ENCODE assay signal across 1 cellular context in genomic region chr22:19478466-19479357, GRCh38.
TF ChIP-seq lines count a peak whose summit lies in the region.

A gene with protein sequence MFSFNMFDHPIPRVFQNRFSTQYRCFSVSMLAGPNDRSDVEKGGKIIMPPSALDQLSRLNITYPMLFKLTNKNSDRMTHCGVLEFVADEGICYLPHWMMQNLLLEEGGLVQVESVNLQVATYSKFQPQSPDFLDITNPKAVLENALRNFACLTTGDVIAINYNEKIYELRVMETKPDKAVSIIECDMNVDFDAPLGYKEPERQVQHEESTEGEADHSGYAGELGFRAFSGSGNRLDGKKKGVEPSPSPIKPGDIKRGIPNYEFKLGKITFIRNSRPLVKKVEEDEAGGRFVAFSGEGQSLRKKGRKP (minus strand): TSS chr22:19479193. CDS start chr22:19479085, 108 bp downstream.

TF ChIP-seq in HepG2, 621 proteins besides CTCF, POLR2A, EP300 and RAD21 (continued from another document and continues in another):
- TF ChIP-seq TBP (CRISPR knock-in tag; IDR thresholded peaks at IDR 0.05) (no peak), KAT8 (CRISPR knock-in tag; IDR thresholded peaks at IDR 0.05) (peak; percentile 51; the same call in 1 of the 2 replicates), IRF1 (CRISPR knock-in tag; IDR thresholded peaks at IDR 0.05; ENCODE audit: low read depth) (no peak), ZFX (CRISPR knock-in tag; IDR thresholded peaks at IDR 0.05; ENCODE audit: low read depth) (peak; percentile 51), HOXD1 (CRISPR knock-in tag; IDR thresholded peaks at IDR 0.05) (no peak; the same call in 1 of the 2 replicates), ZNF331 (CRISPR knock-in tag; IDR thresholded peaks at IDR 0.05) (no peak), KLF12 (CRISPR knock-in tag; IDR thresholded peaks at IDR 0.05; ENCODE audit: borderline replicate concordance) (no peak), ZNF292 (CRISPR knock-in tag; IDR thresholded peaks at IDR 0.05; ENCODE audit: borderline replicate concordance, low read depth) (no peak), MAF1 (CRISPR knock-in tag; IDR thresholded peaks at IDR 0.05; ENCODE audit: borderline replicate concordance) (no peak), HMG20A (CRISPR knock-in tag; IDR thresholded peaks at IDR 0.05; ENCODE audit: borderline replicate concordance) (no peak), ATF2 (CRISPR knock-in tag; IDR thresholded peaks at IDR 0.05) (0 out of 2 replicates have a peak, but pooled peaks have one; percentile 1), ZNF891 (CRISPR knock-in tag; IDR thresholded peaks at IDR 0.05) (no peak), ZEB1 (IDR thresholded peaks at IDR 0.05; ENCODE audit: insufficient replicate concordance, low read depth) (peak; percentile 68), ZBTB3 (CRISPR knock-in tag; IDR thresholded peaks at IDR 0.05; ENCODE audit: borderline replicate concordance, low read depth) (no peak), MYNN (CRISPR knock-in tag; IDR thresholded peaks at IDR 0.05; ENCODE audit: low read depth) (no peak), ZNF569 (CRISPR knock-in tag; IDR thresholded peaks at IDR 0.05; ENCODE audit: borderline replicate concordance) (no peak), SAP130 (CRISPR knock-in tag; IDR thresholded peaks at IDR 0.05; ENCODE audit: low read depth) (peak; percentile 64; the same call in 1 of the 2 replicates), PLRG1 (conservative IDR thresholded peaks at IDR 0.05) (no peak), ZFP37 (CRISPR knock-in tag; IDR thresholded peaks at IDR 0.05; ENCODE audit: borderline replicate concordance) (no peak), SPEN (CRISPR knock-in tag; IDR thresholded peaks at IDR 0.05; ENCODE audit: low read depth) (no peak), SRF (IDR thresholded peaks at IDR 0.05; ENCODE audit: low read depth, low read length) (no peak), ZNF850 (CRISPR knock-in tag; conservative IDR thresholded peaks at IDR 0.05) (no peak), NFKB2 (CRISPR knock-in tag; IDR thresholded peaks at IDR 0.05; ENCODE audit: borderline replicate concordance) (no peak; the same call in 1 of the 2 replicates), ZNF570 (CRISPR knock-in tag; IDR thresholded peaks at IDR 0.05; ENCODE audit: borderline replicate concordance) (no peak), IKZF1 (IDR thresholded peaks at IDR 0.05) (no peak), NFYC (CRISPR knock-in tag; IDR thresholded peaks at IDR 0.05) (no peak), SALL1 (CRISPR knock-in tag; IDR thresholded peaks at IDR 0.05) (no peak), ZKSCAN5 (CRISPR knock-in tag; IDR thresholded peaks at IDR 0.05) (no peak), ZNF317 (CRISPR knock-in tag; IDR thresholded peaks at IDR 0.05) (0 out of 2 replicates have a peak, but pooled peaks have one; percentile 23), CC2D1A (CRISPR knock-in tag; IDR thresholded peaks at IDR 0.05) (no peak), HES4 (CRISPR knock-in tag; IDR thresholded peaks at IDR 0.05; ENCODE audit: borderline replicate concordance) (no peak), FOXO4 (CRISPR knock-in tag; conservative IDR thresholded peaks at IDR 0.05) (no peak), KLF16 (CRISPR knock-in tag; IDR thresholded peaks at IDR 0.05) (no peak), TGIF2 (CRISPR knock-in tag; IDR thresholded peaks at IDR 0.05) (0 out of 2 replicates have a peak, but pooled peaks have one; percentile 10), ZNF12 (CRISPR knock-in tag; IDR thresholded peaks at IDR 0.05) (peak; percentile 45; the same call in 1 of the 2 replicates), ZMYM4 (CRISPR knock-in tag; IDR thresholded peaks at IDR 0.05) (no peak; the same call in 1 of the 2 replicates), MAZ (IDR thresholded peaks at IDR 0.05; ENCODE audit: borderline replicate concordance, low read depth, low read length) (peak; percentile 33; the same call in 1 of the 2 replicates), MAZ (CRISPR knock-in tag; IDR thresholded peaks at IDR 0.05; ENCODE audit: low read depth) (no peak), ZBTB44 (CRISPR knock-in tag; IDR thresholded peaks at IDR 0.05) (no peak), NFE2 (CRISPR knock-in tag; IDR thresholded peaks at IDR 0.05) (no peak), ZNF512 (CRISPR knock-in tag; IDR thresholded peaks at IDR 0.05) (no peak), KAT2B (IDR thresholded peaks at IDR 0.05; ENCODE audit: borderline replicate concordance, low read depth, low read length) (no peak)
- TF ChIP-seq, protein P1, sequence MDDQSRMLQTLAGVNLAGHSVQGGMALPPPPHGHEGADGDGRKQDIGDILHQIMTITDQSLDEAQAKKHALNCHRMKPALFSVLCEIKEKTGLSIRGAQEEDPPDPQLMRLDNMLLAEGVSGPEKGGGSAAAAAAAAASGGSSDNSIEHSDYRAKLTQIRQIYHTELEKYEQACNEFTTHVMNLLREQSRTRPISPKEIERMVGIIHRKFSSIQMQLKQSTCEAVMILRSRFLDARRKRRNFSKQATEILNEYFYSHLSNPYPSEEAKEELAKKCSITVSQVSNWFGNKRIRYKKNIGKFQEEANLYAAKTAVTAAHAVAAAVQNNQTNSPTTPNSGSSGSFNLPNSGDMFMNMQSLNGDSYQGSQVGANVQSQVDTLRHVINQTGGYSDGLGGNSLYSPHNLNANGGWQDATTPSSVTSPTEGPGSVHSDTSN (CRISPR knock-in tag; IDR thresholded peaks at IDR 0.05; ENCODE audit: borderline replicate concordance): no peak
- TF ChIP-seq, protein P2, sequence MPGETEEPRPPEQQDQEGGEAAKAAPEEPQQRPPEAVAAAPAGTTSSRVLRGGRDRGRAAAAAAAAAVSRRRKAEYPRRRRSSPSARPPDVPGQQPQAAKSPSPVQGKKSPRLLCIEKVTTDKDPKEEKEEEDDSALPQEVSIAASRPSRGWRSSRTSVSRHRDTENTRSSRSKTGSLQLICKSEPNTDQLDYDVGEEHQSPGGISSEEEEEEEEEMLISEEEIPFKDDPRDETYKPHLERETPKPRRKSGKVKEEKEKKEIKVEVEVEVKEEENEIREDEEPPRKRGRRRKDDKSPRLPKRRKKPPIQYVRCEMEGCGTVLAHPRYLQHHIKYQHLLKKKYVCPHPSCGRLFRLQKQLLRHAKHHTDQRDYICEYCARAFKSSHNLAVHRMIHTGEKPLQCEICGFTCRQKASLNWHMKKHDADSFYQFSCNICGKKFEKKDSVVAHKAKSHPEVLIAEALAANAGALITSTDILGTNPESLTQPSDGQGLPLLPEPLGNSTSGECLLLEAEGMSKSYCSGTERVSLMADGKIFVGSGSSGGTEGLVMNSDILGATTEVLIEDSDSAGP (CRISPR knock-in tag; IDR thresholded peaks at IDR 0.05; ENCODE audit: borderline replicate concordance): peak; percentile 14; the same call in 1 of the 2 replicates
- TF ChIP-seq, protein P3, sequence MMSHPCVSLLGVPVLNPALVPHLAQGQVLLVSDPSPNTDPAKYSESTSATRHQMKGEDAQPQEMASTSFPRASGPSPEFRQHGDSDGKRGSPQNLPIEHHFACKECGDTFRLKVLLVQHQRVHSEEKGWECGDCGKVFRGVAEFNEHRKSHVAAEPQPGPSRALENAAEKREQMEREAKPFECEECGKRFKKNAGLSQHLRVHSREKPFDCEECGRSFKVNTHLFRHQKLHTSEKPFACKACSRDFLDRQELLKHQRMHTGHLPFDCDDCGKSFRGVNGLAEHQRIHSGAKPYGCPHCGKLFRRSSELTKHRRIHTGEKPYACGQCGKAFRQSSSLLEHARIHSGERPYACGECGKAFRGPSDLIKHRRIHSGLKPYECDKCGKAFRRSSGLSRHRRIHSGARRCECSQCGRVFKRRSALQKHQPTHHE (CRISPR knock-in tag; IDR thresholded peaks at IDR 0.05; ENCODE audit: borderline replicate concordance): no peak
- TF ChIP-seq, protein P4, sequence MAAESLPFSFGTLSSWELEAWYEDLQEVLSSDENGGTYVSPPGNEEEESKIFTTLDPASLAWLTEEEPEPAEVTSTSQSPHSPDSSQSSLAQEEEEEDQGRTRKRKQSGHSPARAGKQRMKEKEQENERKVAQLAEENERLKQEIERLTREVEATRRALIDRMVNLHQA (CRISPR knock-in tag; IDR thresholded peaks at IDR 0.05): no peak
- TF ChIP-seq, protein P5, sequence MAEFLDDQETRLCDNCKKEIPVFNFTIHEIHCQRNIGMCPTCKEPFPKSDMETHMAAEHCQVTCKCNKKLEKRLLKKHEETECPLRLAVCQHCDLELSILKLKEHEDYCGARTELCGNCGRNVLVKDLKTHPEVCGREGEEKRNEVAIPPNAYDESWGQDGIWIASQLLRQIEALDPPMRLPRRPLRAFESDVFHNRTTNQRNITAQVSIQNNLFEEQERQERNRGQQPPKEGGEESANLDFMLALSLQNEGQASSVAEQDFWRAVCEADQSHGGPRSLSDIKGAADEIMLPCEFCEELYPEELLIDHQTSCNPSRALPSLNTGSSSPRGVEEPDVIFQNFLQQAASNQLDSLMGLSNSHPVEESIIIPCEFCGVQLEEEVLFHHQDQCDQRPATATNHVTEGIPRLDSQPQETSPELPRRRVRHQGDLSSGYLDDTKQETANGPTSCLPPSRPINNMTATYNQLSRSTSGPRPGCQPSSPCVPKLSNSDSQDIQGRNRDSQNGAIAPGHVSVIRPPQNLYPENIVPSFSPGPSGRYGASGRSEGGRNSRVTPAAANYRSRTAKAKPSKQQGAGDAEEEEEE (CRISPR knock-in tag; IDR thresholded peaks at IDR 0.05; ENCODE audit: borderline replicate concordance): no peak
- TF ChIP-seq, protein P6, sequence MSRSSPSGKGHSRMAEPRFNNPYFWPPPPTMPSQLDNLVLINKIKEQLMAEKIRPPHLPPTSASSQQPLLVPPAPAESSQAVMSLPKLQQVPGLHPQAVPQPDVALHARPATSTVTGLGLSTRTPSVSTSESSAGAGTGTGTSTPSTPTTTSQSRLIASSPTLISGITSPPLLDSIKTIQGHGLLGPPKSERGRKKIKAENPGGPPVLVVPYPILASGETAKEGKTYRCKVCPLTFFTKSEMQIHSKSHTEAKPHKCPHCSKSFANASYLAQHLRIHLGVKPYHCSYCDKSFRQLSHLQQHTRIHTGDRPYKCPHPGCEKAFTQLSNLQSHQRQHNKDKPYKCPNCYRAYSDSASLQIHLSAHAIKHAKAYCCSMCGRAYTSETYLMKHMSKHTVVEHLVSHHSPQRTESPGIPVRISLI (CRISPR knock-in tag; IDR thresholded peaks at IDR 0.05; ENCODE audit: borderline replicate concordance): no peak
- TF ChIP-seq, protein P7, sequence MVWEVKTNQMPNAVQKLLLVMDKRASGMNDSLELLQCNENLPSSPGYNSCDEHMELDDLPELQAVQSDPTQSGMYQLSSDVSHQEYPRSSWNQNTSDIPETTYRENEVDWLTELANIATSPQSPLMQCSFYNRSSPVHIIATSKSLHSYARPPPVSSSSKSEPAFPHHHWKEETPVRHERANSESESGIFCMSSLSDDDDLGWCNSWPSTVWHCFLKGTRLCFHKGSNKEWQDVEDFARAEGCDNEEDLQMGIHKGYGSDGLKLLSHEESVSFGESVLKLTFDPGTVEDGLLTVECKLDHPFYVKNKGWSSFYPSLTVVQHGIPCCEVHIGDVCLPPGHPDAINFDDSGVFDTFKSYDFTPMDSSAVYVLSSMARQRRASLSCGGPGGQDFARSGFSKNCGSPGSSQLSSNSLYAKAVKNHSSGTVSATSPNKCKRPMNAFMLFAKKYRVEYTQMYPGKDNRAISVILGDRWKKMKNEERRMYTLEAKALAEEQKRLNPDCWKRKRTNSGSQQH (CRISPR knock-in tag; IDR thresholded peaks at IDR 0.05; ENCODE audit: low read depth): no peak
